ENCODE assay signal across 1 cellular context in the genomic region with DNA sequence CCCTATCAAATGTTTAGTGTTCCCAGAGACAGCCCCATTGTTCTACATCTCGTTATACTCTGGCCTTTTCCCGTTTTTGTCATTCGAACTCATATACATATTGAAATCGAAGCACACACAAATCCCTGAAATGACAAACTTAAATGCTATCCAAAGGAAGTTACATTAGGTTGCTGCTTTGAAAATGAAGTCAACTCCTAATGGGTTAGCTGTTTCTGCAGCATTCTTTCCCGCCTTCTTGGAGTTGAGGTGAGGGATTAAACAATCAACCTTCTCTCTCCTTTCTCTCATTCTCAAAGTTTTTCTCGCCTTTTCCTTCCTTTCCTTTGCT.
TF ChIP-seq lines count a peak whose summit lies in the region.

No MANE protein-coding gene starts in this region.

TF ChIP-seq in HepG2, 621 proteins besides CTCF, POLR2A, EP300 and RAD21:
- TF ChIP-seq ZFP36L2 (CRISPR knock-in tag; IDR thresholded peaks at IDR 0.05) = no peak
- TF ChIP-seq ZNF564 (CRISPR knock-in tag; IDR thresholded peaks at IDR 0.05) = no peak
- no peak for TF ChIP-seq TAF1 (CRISPR knock-in tag; IDR thresholded peaks at IDR 0.05)
- TF ChIP-seq CCDC6 (CRISPR knock-in tag; IDR thresholded peaks at IDR 0.05) = 0 out of 2 replicates have a peak, but pooled peaks have one; percentile 34
